Comparison of ENCODE assay signal across 19 cellular contexts in genomic region chr3:64551697-64552096, GRCh38.
DNase-seq lines count a peak whose midpoint lies in the region; TF ChIP-seq lines count a peak whose summit lies in the region.
"Had no signal": no experiment of that assay in that cellular context is flagged by ENCODE, and none has a peak within 500 bp of the region (broad histone marks: within the 10 kb centered on the region; RNA-seq: fewer than 3 reads in every experiment).

No MANE protein-coding gene starts in this region.

- peaks cover 3% of the 10 kb centered on the region for H3K4me1 Mint-ChIP-seq in endothelial cell (ENCODE audit: unreplicated experiment)
- H3K4me1 Mint-ChIP-seq in progenitor cell of endocrine pancreas (ENCODE audit: low read depth), result peaks cover 18% of the 10 kb centered on the region

- H3K36me3 Mint-ChIP-seq in endothelial cell (ENCODE audit: low read depth, unreplicated experiment) (peaks cover 80% of the 10 kb centered on the region), progenitor cell of endocrine pancreas (ENCODE audit: insufficient read depth) (peaks cover 32% of the 10 kb centered on the region)

- peak overlapping the region; percentile 14 for H3K4me3 Mint-ChIP-seq in endothelial cell (ENCODE audit: unreplicated experiment)
- H3K4me3 Mint-ChIP-seq in progenitor cell of endocrine pancreas (ENCODE audit: low read depth), result no peak overlapping the region
- H3K4me3 Mint-ChIP-seq: CD4-positive, alpha-beta T cell had no signal

- H3K9me3 Mint-ChIP-seq in endothelial cell (ENCODE audit: unreplicated experiment), result no peaks in the 10 kb centered on the region
- H3K9me3 Mint-ChIP-seq in progenitor cell of endocrine pancreas (ENCODE audit: low read depth), result no peaks in the 10 kb centered on the region
- H3K9me3 Mint-ChIP-seq: CD4-positive, alpha-beta T cell had no signal

- H3K27me3 Mint-ChIP-seq in endothelial cell (ENCODE audit: unreplicated experiment), result peaks cover 3% of the 10 kb centered on the region
- no peaks in the 10 kb centered on the region for H3K27me3 Mint-ChIP-seq in progenitor cell of endocrine pancreas

- TF ChIP-seq CTCF in endothelial cell (IDR thresholded peaks at IDR 0.05; ENCODE audit: unreplicated experiment), result no peak
- no peak for TF ChIP-seq CTCF in progenitor cell of endocrine pancreas (IDR thresholded peaks at IDR 0.05; ENCODE audit: unreplicated experiment)

- DNase-seq in SIG-M5 treated with dmso at 0.1 percent for 504 hours (lab: John Stamatoyannopoulos, UW; ENCODE audit: unreplicated experiment) (peak; percentile 65), SIG-M5 (lab: John Stamatoyannopoulos, UW) (no peak), endothelial cell (ENCODE audit: low spot score) (no peak), progenitor cell of endocrine pancreas (ENCODE audit: low spot score, unreplicated experiment) (no peak), A172 (ENCODE audit: low spot score) (no peak), C1 segment of cervical spinal cord (lab: John Stamatoyannopoulos, UW) (no peak), mesenteric fat pad (ENCODE audit: low spot score) (no peak)
- DNase-seq in activated CD4-positive, CD25-positive, alpha-beta regulatory T cell (lab: John Stamatoyannopoulos, UW), result no peak
- DNase-seq: 8988T; BE2C; CD4-positive, alpha-beta T cell; DMS153; EL; KG1; MV-4-11; NCI-H1417 treated with DMSO at 0.1 percent for 48 hours; NCI-H187 treated with DMSO at 0.1 percent for 48 hours; NCI-H345; NCI-H524 treated with DMSO at 0.1 percent for 48 hours had no signal

- no peak overlapping the region for H3K27ac Mint-ChIP-seq in endothelial cell (ENCODE audit: unreplicated experiment)
- H3K27ac Mint-ChIP-seq in progenitor cell of endocrine pancreas, result peak overlapping the region; percentile 93
- H3K27ac Mint-ChIP-seq: CD4-positive, alpha-beta T cell had no signal
